9 cellular contexts compared by ENCODE assay signal in the genomic region with DNA sequence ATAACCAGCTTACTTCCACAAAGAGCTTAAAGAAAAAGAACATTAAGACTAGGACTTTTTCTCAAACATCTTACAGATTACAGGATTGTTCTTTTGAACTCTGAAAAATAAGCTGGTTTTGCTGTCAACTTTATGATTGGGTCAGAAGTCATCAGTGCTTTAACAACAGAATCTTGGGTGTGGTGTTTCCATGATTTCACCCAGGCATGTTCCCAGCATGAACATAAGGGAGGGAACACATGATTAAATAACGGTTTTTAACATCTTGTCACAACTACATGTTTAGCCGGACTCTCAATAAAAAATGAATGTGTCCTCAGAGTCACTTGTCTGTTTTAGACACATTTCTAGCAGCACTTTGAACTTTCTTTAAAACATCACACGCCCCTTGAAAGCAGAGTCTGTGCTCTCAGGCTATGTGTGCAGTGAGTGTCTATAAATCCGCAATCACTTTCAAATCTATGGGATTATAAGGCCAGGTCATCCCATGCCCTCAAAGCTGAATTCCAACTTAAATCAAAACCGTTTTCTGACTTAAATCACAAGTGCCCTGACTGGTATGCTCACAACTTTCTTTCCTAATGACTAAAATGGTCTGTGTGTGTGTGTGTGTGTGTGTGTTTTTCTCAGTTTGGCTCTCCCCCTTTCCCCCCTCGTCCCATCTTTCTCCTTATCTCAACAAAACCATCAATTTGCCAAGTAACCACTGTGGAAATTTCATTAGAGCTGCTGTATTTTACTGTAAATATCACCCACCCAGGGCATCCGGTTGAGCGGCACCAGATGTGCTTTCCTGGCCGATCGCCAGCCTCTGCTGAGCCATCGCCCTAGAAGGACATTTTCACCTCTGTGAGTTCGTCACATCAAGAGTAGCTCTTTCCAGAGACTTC.
DNase-seq lines count a peak whose midpoint lies in the region; TF ChIP-seq lines count a peak whose summit lies in the region.
"Had no signal": no experiment of that assay in that cellular context is flagged by ENCODE, and none has a peak within 500 bp of the region (broad histone marks: within the 10 kb centered on the region; RNA-seq: fewer than 3 reads in every experiment).

No MANE protein-coding gene starts in this region.

- H3K36me3 ChIP-seq in GM23248 (ENCODE audit: low read depth) (no peaks in the 10 kb centered on the region), smooth muscle cell (ENCODE audit: low read depth) (no peaks in the 10 kb centered on the region), esophagus squamous epithelium (no peaks in the 10 kb centered on the region)

- H3K4me3 Mint-ChIP-seq in activated CD4-positive, alpha-beta T cell treated with anti-CD3 and anti-CD28 coated beads, Interleukin-2, amount 10 ng/mL, durations not matched to agents 24 days and 14 days = peak overlapping the region; percentile 4

- H3K4me3 ChIP-seq in GM23248 (0 out of 2 replicates have a peak overlapping the region, but pooled peaks have one; percentile 8), epithelial cell of esophagus (ENCODE audit: low read length) (no peak overlapping the region), smooth muscle cell (no peak overlapping the region), esophagus squamous epithelium (no peak overlapping the region)

- no peaks in the 10 kb centered on the region for H3K79me2 ChIP-seq in GM23248 (ENCODE audit: insufficient read depth)
- no peaks in the 10 kb centered on the region for H3K79me2 ChIP-seq in smooth muscle cell (ENCODE audit: low read depth)
- H3K79me2 ChIP-seq: parathyroid adenoma had no signal

- TF ChIP-seq CTCF in epithelial cell of esophagus (IDR thresholded peaks at IDR 0.05; ENCODE audit: insufficient read depth, low read depth, low read length, missing control alignments) (no peak), smooth muscle cell (IDR thresholded peaks at IDR 0.05; ENCODE audit: borderline replicate concordance, insufficient read depth, poor library complexity, severe bottlenecking) (no peak), esophagus squamous epithelium (IDR thresholded peaks at IDR 0.05) (no peak)

- TF ChIP-seq POLR2A in esophagus squamous epithelium (IDR thresholded peaks at IDR 0.05) = no peak

- H3K27ac ChIP-seq in GM23248 (no peak overlapping the region), smooth muscle cell (ENCODE audit: low read depth) (no peak overlapping the region), esophagus squamous epithelium (peak overlapping the region in 1 of 4 donors; percentile 23)
- H3K27ac ChIP-seq: parathyroid adenoma had no signal

- WGBS in GM23248 (ENCODE audit: low coverage in 1 of 2, low lambda C conversion rate in 2 of 2, missing lambda C conversion rate in 2 of 2), 2 experiments = 12 to 13% methylated on average over 12 of the region's 12 CpGs
- 24% methylated on average over 12 of the region's 12 CpGs for WGBS in smooth muscle cell (ENCODE audit: low lambda C conversion rate)
- 30 to 42% methylated on average over 12 of the region's 12 CpGs for WGBS in esophagus squamous epithelium, 2 donors

- H4K20me1 ChIP-seq in GM23248 (ENCODE audit: insufficient read depth) (no peaks in the 10 kb centered on the region), smooth muscle cell (ENCODE audit: low read depth) (no peaks in the 10 kb centered on the region)

- peaks cover 29% of the 10 kb centered on the region for H3K4me1 Mint-ChIP-seq in activated CD4-positive, alpha-beta T cell treated with anti-CD3 and anti-CD28 coated beads, Interleukin-2, amount 10 ng/mL, durations not matched to agents 24 days and 14 days

- H3K4me1 ChIP-seq in GM23248 (ENCODE audit: insufficient read depth) (peaks cover 21% of the 10 kb centered on the region), smooth muscle cell (ENCODE audit: low read depth) (no peaks in the 10 kb centered on the region), esophagus squamous epithelium (peaks cover 0 to 35% (median 6%) of the 10 kb centered on the region in 3 donors)
- H3K4me1 ChIP-seq: parathyroid adenoma had no signal

- H3K27me3 ChIP-seq in GM23248 (replicated peaks; ENCODE audit: insufficient read depth) = no peaks in the 10 kb centered on the region
- H3K27me3 ChIP-seq in smooth muscle cell (ENCODE audit: low read depth) = no peaks in the 10 kb centered on the region
- no peaks in the 10 kb centered on the region for H3K27me3 ChIP-seq in esophagus squamous epithelium

- in situ Hi-C loops in GM23248 (cut with MboI) = no loop called here

- DNase-seq in EL = peak; percentile 78
- peak; percentile 86 for DNase-seq in GM23248
- peak; percentile 90 for DNase-seq in NAMALWA (ENCODE audit: low spot score)
- DNase-seq in activated CD4-positive, alpha-beta T cell treated with anti-CD3 and anti-CD28 coated beads, Interleukin-2, amount 10 ng/mL, durations not matched to agents 24 days and 14 days = peak; percentile 73
- peak; percentile 60 for DNase-seq in epithelial cell of esophagus (ENCODE audit: low read depth)
- peak; percentile 31 for DNase-seq in smooth muscle cell (lab: John Stamatoyannopoulos, UW; ENCODE audit: unreplicated experiment)
- no peak for DNase-seq in C1 segment of cervical spinal cord (lab: John Stamatoyannopoulos, UW)
- DNase-seq in esophagus squamous epithelium (lab: John Stamatoyannopoulos, UW) = no peak

- peaks cover 2% of the 10 kb centered on the region for H3K36me3 Mint-ChIP-seq in activated CD4-positive, alpha-beta T cell treated with anti-CD3 and anti-CD28 coated beads, Interleukin-2, amount 10 ng/mL, durations not matched to agents 24 days and 14 days (ENCODE audit: low read depth)

- no peaks in the 10 kb centered on the region for H3K9me2 ChIP-seq in GM23248 (ENCODE audit: insufficient read depth)

- H3K27ac Mint-ChIP-seq in activated CD4-positive, alpha-beta T cell treated with anti-CD3 and anti-CD28 coated beads, Interleukin-2, amount 10 ng/mL, durations not matched to agents 24 days and 14 days = peak overlapping the region; percentile 89

- H3K9me3 ChIP-seq in GM23248 (ENCODE audit: low read depth) = no peaks in the 10 kb centered on the region
- H3K9me3 ChIP-seq in smooth muscle cell (replicated peaks; ENCODE audit: low read depth) = no peaks in the 10 kb centered on the region
- no peaks in the 10 kb centered on the region for H3K9me3 ChIP-seq in esophagus squamous epithelium

- H3K4me2 ChIP-seq in GM23248 (ENCODE audit: unreplicated experiment) (peak overlapping the region; percentile 38), smooth muscle cell (peak overlapping the region; percentile 72)

- no peaks in the 10 kb centered on the region for H3K27me3 Mint-ChIP-seq in activated CD4-positive, alpha-beta T cell treated with anti-CD3 and anti-CD28 coated beads, Interleukin-2, amount 10 ng/mL, durations not matched to agents 24 days and 14 days

- H3F3A ChIP-seq in GM23248 (ENCODE audit: insufficient read depth) = peaks cover 23% of the 10 kb centered on the region
- no peaks in the 10 kb centered on the region for H3F3A ChIP-seq in smooth muscle cell (ENCODE audit: low read depth)

- H2AFZ ChIP-seq in GM23248 (0 out of 2 replicates have a peak overlapping the region, but pooled peaks have one; percentile 40), smooth muscle cell (ENCODE audit: low read depth) (no peak overlapping the region)
- H2AFZ ChIP-seq: parathyroid adenoma had no signal

- H3K9ac ChIP-seq in GM23248 (no peak overlapping the region), smooth muscle cell (ENCODE audit: low read depth) (no peak overlapping the region)
- H3K9ac ChIP-seq: parathyroid adenoma had no signal

- intact Hi-C loops in activated CD4-positive, alpha-beta T cell treated with anti-CD3 and anti-CD28 coated beads, Interleukin-2, amount 10 ng/mL, durations not matched to agents 24 days and 14 days (cut with micrococcal nuclease) = loop anchor here (1.0 kb wide), 4 partner anchors 22 to 188 kb away; no protein-coding TSS in a partner anchor
- intact Hi-C loops in esophagus squamous epithelium (cut with DNase I) = no loop called here

- peaks cover 5% of the 10 kb centered on the region for H3K9me3 Mint-ChIP-seq in activated CD4-positive, alpha-beta T cell treated with anti-CD3 and anti-CD28 coated beads, Interleukin-2, amount 10 ng/mL, durations not matched to agents 24 days and 14 days

Comparison
In these comparisons a context has a peak if more than half of its experiments do, and no peak if none do; other contexts are left out.
1. DNase-seq: peak in EL (single experiment), GM23248 (single experiment), NAMALWA (single experiment), activated CD4-positive, alpha-beta T cell treated with anti-CD3 and anti-CD28 coated beads, Interleukin-2, amount 10 ng/mL, durations not matched to agents 24 days and 14 days (single experiment), epithelial cell of esophagus (single experiment) and smooth muscle cell (single experiment); none in C1 segment of cervical spinal cord (0 of 14) and esophagus squamous epithelium (single experiment).